ENCODE assay signal across 1 cellular context in genomic region chr3:184241447-184242296, GRCh38.
A peak's percentile ranks its signal among the peaks of the same experiment; 100 is the strongest.
TF ChIP-seq lines count a peak whose summit lies in the region.

No MANE protein-coding gene starts in this region.

TF ChIP-seq in HepG2, 621 proteins besides CTCF, POLR2A, EP300 and RAD21 (continued from another document and continues in another):
- TF ChIP-seq AHDC1 (CRISPR knock-in tag; IDR thresholded peaks at IDR 0.05; ENCODE audit: borderline replicate concordance) = peak; percentile 70
- 0 out of 2 replicates have a peak, but pooled peaks have one; percentile 21 for TF ChIP-seq KDM1A (CRISPR knock-in tag; IDR thresholded peaks at IDR 0.05)
- TF ChIP-seq GPN1 (CRISPR knock-in tag; IDR thresholded peaks at IDR 0.05; ENCODE audit: borderline replicate concordance) = no peak; the same call in 1 of the 2 replicates
- TF ChIP-seq ZBTB14 (CRISPR knock-in tag; IDR thresholded peaks at IDR 0.05) = peak; percentile 55
- peak in 1 of 2 experiments; percentile 66; a peak in 1 of 4 replicates for TF ChIP-seq REST (IDR thresholded peaks at IDR 0.05; ENCODE audit: borderline replicate concordance in 1 of 2, low read depth in 1 of 2, low read length in 2 of 2)
- no peak for TF ChIP-seq KAT2B (IDR thresholded peaks at IDR 0.05; ENCODE audit: borderline replicate concordance, low read depth, low read length)
- TF ChIP-seq HOXA3 (CRISPR knock-in tag; IDR thresholded peaks at IDR 0.05) = peak; percentile 96
- TF ChIP-seq ZNF510 (CRISPR knock-in tag; IDR thresholded peaks at IDR 0.05; ENCODE audit: low read depth) = peak; percentile 96
- 0 out of 2 replicates have a peak, but pooled peaks have one; percentile 79 for TF ChIP-seq ZNF773 (CRISPR knock-in tag; IDR thresholded peaks at IDR 0.05; ENCODE audit: borderline replicate concordance)
- peak; percentile 88 for TF ChIP-seq MAX (IDR thresholded peaks at IDR 0.05)
- peak; percentile 77 for TF ChIP-seq PATZ1 (CRISPR knock-in tag; IDR thresholded peaks at IDR 0.05)
- TF ChIP-seq IRX3 (CRISPR knock-in tag; IDR thresholded peaks at IDR 0.05; ENCODE audit: borderline replicate concordance, low read depth) = peak; percentile 60; the same call in 1 of the 2 replicates
- peak; percentile 75; the same call in 1 of the 2 replicates for TF ChIP-seq ZNF274 (CRISPR knock-in tag; IDR thresholded peaks at IDR 0.05)
- peak; percentile 67; the same call in 1 of the 2 replicates for TF ChIP-seq HNRNPL (IDR thresholded peaks at IDR 0.05; ENCODE audit: low read depth, low read length)
- peak; percentile 47; the same call in 1 of the 2 replicates for TF ChIP-seq ZNF746 (CRISPR knock-in tag; IDR thresholded peaks at IDR 0.05)
- peak; percentile 45; the same call in 1 of the 2 replicates for TF ChIP-seq GFI1 (CRISPR knock-in tag; IDR thresholded peaks at IDR 0.05; ENCODE audit: borderline replicate concordance)
- TF ChIP-seq ZSCAN20 (CRISPR knock-in tag; IDR thresholded peaks at IDR 0.05; ENCODE audit: borderline replicate concordance) = 0 out of 2 replicates have a peak, but pooled peaks have one; percentile 78
- no peak for TF ChIP-seq ZNF20 (CRISPR knock-in tag; IDR thresholded peaks at IDR 0.05)
- no peak for TF ChIP-seq ZNF550 (CRISPR knock-in tag; IDR thresholded peaks at IDR 0.05; ENCODE audit: borderline replicate concordance)
- TF ChIP-seq ZNF800 (CRISPR knock-in tag; IDR thresholded peaks at IDR 0.05) = peak; percentile 95
- peak; percentile 47; the same call in 1 of the 2 replicates for TF ChIP-seq ZNF562 (CRISPR knock-in tag; IDR thresholded peaks at IDR 0.05; ENCODE audit: borderline replicate concordance)
- no peak for TF ChIP-seq HNF1A (IDR thresholded peaks at IDR 0.05; ENCODE audit: low read depth)
- peak; percentile 90 for TF ChIP-seq HNF1A (CRISPR knock-in tag; IDR thresholded peaks at IDR 0.05; ENCODE audit: borderline replicate concordance)
- peak; percentile 53; the same call in 1 of the 2 replicates for TF ChIP-seq EHMT2 (IDR thresholded peaks at IDR 0.05; ENCODE audit: borderline replicate concordance, low read depth, low read length)
- no peak for TF ChIP-seq HNRNPH1 (optimal IDR thresholded peaks at IDR 0.05; ENCODE audit: low read depth, low read length)
- TF ChIP-seq GATAD1 (CRISPR knock-in tag; IDR thresholded peaks at IDR 0.05) = peak; percentile 74; the same call in 1 of the 2 replicates
- TF ChIP-seq SOX13 (IDR thresholded peaks at IDR 0.05) = no peak
- peak in 1 of 2 experiments; percentile 69; a peak in 2 of 4 replicates for TF ChIP-seq SOX13 (CRISPR knock-in tag; conservative IDR thresholded peaks at IDR 0.05 in 1 of 2, IDR thresholded peaks at IDR 0.05 in 1 of 2)
- peak; percentile 88; the same call in 1 of the 2 replicates for TF ChIP-seq ZNF619 (CRISPR knock-in tag; IDR thresholded peaks at IDR 0.05)
- peak; percentile 92 for TF ChIP-seq IRF2 (CRISPR knock-in tag; IDR thresholded peaks at IDR 0.05)
- TF ChIP-seq FOSL1 (CRISPR knock-in tag; IDR thresholded peaks at IDR 0.05; ENCODE audit: borderline replicate concordance) = peak; percentile 20; the same call in 1 of the 2 replicates
- peak; percentile 63; the same call in 1 of the 2 replicates for TF ChIP-seq ZMYM2 (CRISPR knock-in tag; IDR thresholded peaks at IDR 0.05)
- peak; percentile 79; the same call in 1 of the 2 replicates for TF ChIP-seq YEATS2 (CRISPR knock-in tag; IDR thresholded peaks at IDR 0.05; ENCODE audit: borderline replicate concordance)
- TF ChIP-seq RCOR2 (CRISPR knock-in tag; IDR thresholded peaks at IDR 0.05) = no peak; the same call in 1 of the 2 replicates
- TF ChIP-seq CCDC6 (CRISPR knock-in tag; IDR thresholded peaks at IDR 0.05) = peak; percentile 92
- TF ChIP-seq ZNF3 (CRISPR knock-in tag; IDR thresholded peaks at IDR 0.05) = no peak
- 0 out of 2 replicates have a peak, but pooled peaks have one; percentile 28 for TF ChIP-seq ELF4 (CRISPR knock-in tag; IDR thresholded peaks at IDR 0.05; ENCODE audit: borderline replicate concordance)
- TF ChIP-seq ZNF280B (CRISPR knock-in tag; IDR thresholded peaks at IDR 0.05; ENCODE audit: borderline replicate concordance) = peak; percentile 60; the same call in 1 of the 2 replicates
